Comparison of ENCODE assay signal across 1 cellular context in genomic region chr1:2289607-2290006, GRCh38.
TF ChIP-seq lines count a peak whose summit lies in the region.

No MANE protein-coding gene starts in this region.

TF ChIP-seq in IMR-90, 13 proteins besides CTCF, POLR2A, EP300 and RAD21 (continued from another document):
- no peak for TF ChIP-seq USF2 (IDR thresholded peaks at IDR 0.05; ENCODE audit: low read depth, low read length)
- TF ChIP-seq RFX5 (IDR thresholded peaks at IDR 0.05; ENCODE audit: low read depth, low read length), result no peak
- no peak for TF ChIP-seq BHLHE40 (IDR thresholded peaks at IDR 0.05; ENCODE audit: low read depth, low read length)
- no peak for TF ChIP-seq MXI1 (IDR thresholded peaks at IDR 0.05; ENCODE audit: borderline replicate concordance, low read depth, low read length)
- no peak for TF ChIP-seq SMC3 (IDR thresholded peaks at IDR 0.05; ENCODE audit: low read depth, low read length)
- TF ChIP-seq CHD1 (IDR thresholded peaks at IDR 0.05; ENCODE audit: low read depth, low read length), result no peak
- no peak for TF ChIP-seq NFE2L2 (IDR thresholded peaks at IDR 0.05; ENCODE audit: low read depth, low read length)
- no peak for TF ChIP-seq RCOR1 (IDR thresholded peaks at IDR 0.05; ENCODE audit: insufficient replicate concordance, low read length)
